ENCODE assay signal across 21 cellular contexts in genomic region chr5:9920696-9921095, GRCh38.
"Had no signal": no experiment of that assay in that cellular context is flagged by ENCODE, and none has a peak within 500 bp of the region (broad histone marks: within the 10 kb centered on the region; RNA-seq: fewer than 3 reads in every experiment).

No MANE protein-coding gene starts in this region.

- ATAC-seq: activated CD4-positive, alpha-beta T cell treated with anti-CD3 and anti-CD28 coated beads for 36 hours; left lung; right lobe of liver; WTC11 had no signal

- H3K36me3 ChIP-seq: cardiac muscle cell, left lung, neutrophil, right lobe of liver, transverse colon, vagina had no signal

- DNase-seq: activated CD4-positive, alpha-beta T cell treated with anti-CD3 and anti-CD28 coated beads for 36 hours; activated CD4-positive, alpha-beta T cell treated with anti-CD3 and anti-CD28 coated beads, Interleukin-2, amount 50 U/mL, for 48 hours; activated gamma-delta T cell; head of caudate nucleus; kidney; left lung; right lobe of liver; small intestine; stimulated activated CD4-positive, alpha-beta T cell treated with anti-CD3 and anti-CD28 coated beads, Interleukin-15, amount 100 ng/mL, for 24 hours; stimulated activated CD4-positive, alpha-beta T cell treated with anti-CD3 and anti-CD28 coated beads, Interleukin-2, amount 100 ng/mL, for 48 hours; transverse colon had no signal

- H3K4me3 Mint-ChIP-seq: activated CD4-positive, alpha-beta T cell treated with anti-CD3 and anti-CD28 coated beads for 36 hours; activated naive CD4-positive, alpha-beta T cell treated with anti-CD3 and anti-CD28 coated beads, Interleukin-2, amount 50 U/mL, for 24 hours; mesothelial cell of epicardium; natural killer cell treated with Interleukin-12 subunit alpha and Interleukin-12 subunit beta and Interleukin-15 and Interleukin-18, amount 100 ng/mL, for 72 hours; stimulated activated naive CD8-positive, alpha-beta T cell treated with anti-CD3 and anti-CD28 coated beads, Interleukin-15, Interleukin-2, amounts not matched to agents 100 ng/mL and 50 ng/mL, for 24 hours; WTC11 had no signal

- H3K27ac Mint-ChIP-seq: activated CD4-positive, alpha-beta T cell treated with anti-CD3 and anti-CD28 coated beads for 36 hours; activated naive CD4-positive, alpha-beta T cell treated with anti-CD3 and anti-CD28 coated beads, Interleukin-2, amount 50 U/mL, for 24 hours; mesothelial cell of epicardium; natural killer cell treated with Interleukin-12 subunit alpha and Interleukin-12 subunit beta and Interleukin-15 and Interleukin-18, amount 100 ng/mL, for 72 hours; stimulated activated naive CD8-positive, alpha-beta T cell treated with anti-CD3 and anti-CD28 coated beads, Interleukin-15, Interleukin-2, amounts not matched to agents 100 ng/mL and 50 ng/mL, for 24 hours; WTC11 had no signal

- H3K4me3 ChIP-seq: cardiac muscle cell, left lung, right lobe of liver, transverse colon, vagina had no signal

- H3K36me3 Mint-ChIP-seq: mesothelial cell of epicardium; natural killer cell treated with Interleukin-12 subunit alpha and Interleukin-12 subunit beta and Interleukin-15 and Interleukin-18, amount 100 ng/mL, for 72 hours had no signal

- H3K27me3 ChIP-seq: cardiac muscle cell, left lung, neutrophil, right lobe of liver, transverse colon, vagina had no signal

- H3K27me3 Mint-ChIP-seq: activated CD4-positive, alpha-beta T cell treated with anti-CD3 and anti-CD28 coated beads for 36 hours; natural killer cell treated with Interleukin-12 subunit alpha and Interleukin-12 subunit beta and Interleukin-15 and Interleukin-18, amount 100 ng/mL, for 72 hours; stimulated activated naive CD8-positive, alpha-beta T cell treated with anti-CD3 and anti-CD28 coated beads, Interleukin-15, Interleukin-2, amounts not matched to agents 100 ng/mL and 50 ng/mL, for 24 hours had no signal

- H3K4me1 ChIP-seq: left lung, right lobe of liver, transverse colon, vagina had no signal

- H3K27ac ChIP-seq: cardiac muscle cell, epithelial cell of prostate, left lung, neutrophil, parathyroid adenoma, right lobe of liver, transverse colon, vagina had no signal

- H3K9me3 ChIP-seq: neutrophil, right lobe of liver had no signal

- H3K4me1 Mint-ChIP-seq: activated CD4-positive, alpha-beta T cell treated with anti-CD3 and anti-CD28 coated beads for 36 hours; activated naive CD4-positive, alpha-beta T cell treated with anti-CD3 and anti-CD28 coated beads, Interleukin-2, amount 50 U/mL, for 24 hours had no signal

- H3K9ac ChIP-seq: parathyroid adenoma had no signal
